Comparison of ENCODE assay signal across 1 cellular context in the genomic region with DNA sequence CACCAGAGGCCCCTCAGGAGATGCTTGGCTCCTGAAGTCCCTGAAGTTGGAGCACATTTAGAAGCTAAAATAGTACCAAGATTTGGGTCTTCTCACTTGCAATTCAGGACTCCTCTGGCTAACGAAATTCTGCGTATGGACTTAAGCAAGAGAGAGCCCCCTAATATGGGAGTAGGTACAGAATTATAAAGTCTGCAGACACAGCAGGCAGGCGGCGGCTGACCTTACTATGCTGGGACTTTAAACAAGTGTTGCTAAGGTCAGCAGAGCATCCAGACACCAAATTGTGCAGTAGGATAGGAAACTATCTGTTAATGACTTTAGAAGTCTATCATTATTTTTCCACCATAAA.
TF ChIP-seq lines count a peak whose summit lies in the region.

No MANE protein-coding gene starts in this region.

TF ChIP-seq in GM23338, 12 proteins besides CTCF, POLR2A, EP300 and RAD21 (continued from another document):
- TF ChIP-seq ZNF462 (CRISPR knock-in tag; IDR thresholded peaks at IDR 0.05) (no peak), STAT1 (IDR thresholded peaks at IDR 0.05; ENCODE audit: unreplicated experiment) (no peak), NANOG (IDR thresholded peaks at IDR 0.05; ENCODE audit: borderline replicate concordance) (no peak), CREB1 (CRISPR knock-in tag; IDR thresholded peaks at IDR 0.05; ENCODE audit: low read depth) (no peak), EZH2phosphoT487 (IDR thresholded peaks at IDR 0.05; ENCODE audit: unreplicated experiment) (no peak), EZH2 (IDR thresholded peaks at IDR 0.05; ENCODE audit: low read depth, unreplicated experiment) (no peak), ZNF114 (CRISPR knock-in tag; IDR thresholded peaks at IDR 0.05) (no peak)
- TF ChIP-seq, protein P1, sequence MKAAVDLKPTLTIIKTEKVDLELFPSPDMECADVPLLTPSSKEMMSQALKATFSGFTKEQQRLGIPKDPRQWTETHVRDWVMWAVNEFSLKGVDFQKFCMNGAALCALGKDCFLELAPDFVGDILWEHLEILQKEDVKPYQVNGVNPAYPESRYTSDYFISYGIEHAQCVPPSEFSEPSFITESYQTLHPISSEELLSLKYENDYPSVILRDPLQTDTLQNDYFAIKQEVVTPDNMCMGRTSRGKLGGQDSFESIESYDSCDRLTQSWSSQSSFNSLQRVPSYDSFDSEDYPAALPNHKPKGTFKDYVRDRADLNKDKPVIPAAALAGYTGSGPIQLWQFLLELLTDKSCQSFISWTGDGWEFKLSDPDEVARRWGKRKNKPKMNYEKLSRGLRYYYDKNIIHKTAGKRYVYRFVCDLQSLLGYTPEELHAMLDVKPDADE (IDR thresholded peaks at IDR 0.05) = no peak
- TF ChIP-seq, protein P2, sequence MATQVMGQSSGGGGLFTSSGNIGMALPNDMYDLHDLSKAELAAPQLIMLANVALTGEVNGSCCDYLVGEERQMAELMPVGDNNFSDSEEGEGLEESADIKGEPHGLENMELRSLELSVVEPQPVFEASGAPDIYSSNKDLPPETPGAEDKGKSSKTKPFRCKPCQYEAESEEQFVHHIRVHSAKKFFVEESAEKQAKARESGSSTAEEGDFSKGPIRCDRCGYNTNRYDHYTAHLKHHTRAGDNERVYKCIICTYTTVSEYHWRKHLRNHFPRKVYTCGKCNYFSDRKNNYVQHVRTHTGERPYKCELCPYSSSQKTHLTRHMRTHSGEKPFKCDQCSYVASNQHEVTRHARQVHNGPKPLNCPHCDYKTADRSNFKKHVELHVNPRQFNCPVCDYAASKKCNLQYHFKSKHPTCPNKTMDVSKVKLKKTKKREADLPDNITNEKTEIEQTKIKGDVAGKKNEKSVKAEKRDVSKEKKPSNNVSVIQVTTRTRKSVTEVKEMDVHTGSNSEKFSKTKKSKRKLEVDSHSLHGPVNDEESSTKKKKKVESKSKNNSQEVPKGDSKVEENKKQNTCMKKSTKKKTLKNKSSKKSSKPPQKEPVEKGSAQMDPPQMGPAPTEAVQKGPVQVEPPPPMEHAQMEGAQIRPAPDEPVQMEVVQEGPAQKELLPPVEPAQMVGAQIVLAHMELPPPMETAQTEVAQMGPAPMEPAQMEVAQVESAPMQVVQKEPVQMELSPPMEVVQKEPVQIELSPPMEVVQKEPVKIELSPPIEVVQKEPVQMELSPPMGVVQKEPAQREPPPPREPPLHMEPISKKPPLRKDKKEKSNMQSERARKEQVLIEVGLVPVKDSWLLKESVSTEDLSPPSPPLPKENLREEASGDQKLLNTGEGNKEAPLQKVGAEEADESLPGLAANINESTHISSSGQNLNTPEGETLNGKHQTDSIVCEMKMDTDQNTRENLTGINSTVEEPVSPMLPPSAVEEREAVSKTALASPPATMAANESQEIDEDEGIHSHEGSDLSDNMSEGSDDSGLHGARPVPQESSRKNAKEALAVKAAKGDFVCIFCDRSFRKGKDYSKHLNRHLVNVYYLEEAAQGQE (IDR thresholded peaks at IDR 0.05; ENCODE audit: unreplicated experiment) = no peak
